In genomic region chr3:58527440-58527839, GRCh38 we compare ENCODE assay signal across 6 cellular contexts. TPM values are rescaled to one million over a fixed set of nuclear protein-coding genes. Genes with fewer than 3 reads are reported as not detected.
"Had no signal": no experiment of that assay in that cellular context is flagged by ENCODE, and none has a peak within 500 bp of the region (broad histone marks: within the 10 kb centered on the region; RNA-seq: fewer than 3 reads in every experiment).

No MANE protein-coding gene starts in this region.

RNA-seq across cellular contexts. Expression of gene ACOX2, which starts 9.6 kb away (rescaled TPM):
- polyA plus RNA-seq: immature natural killer cell had no signal

RNA-seq across cellular contexts. Expression of gene FAM107A, which starts 49.8 kb away (rescaled TPM):
- total RNA-seq: mesothelial cell of epicardium, mononuclear cell, myocyte had no signal
- polyA plus RNA-seq: immature natural killer cell, keratinocyte, mammary epithelial cell had no signal
